8 cellular contexts compared by ENCODE assay signal in the genomic region with DNA sequence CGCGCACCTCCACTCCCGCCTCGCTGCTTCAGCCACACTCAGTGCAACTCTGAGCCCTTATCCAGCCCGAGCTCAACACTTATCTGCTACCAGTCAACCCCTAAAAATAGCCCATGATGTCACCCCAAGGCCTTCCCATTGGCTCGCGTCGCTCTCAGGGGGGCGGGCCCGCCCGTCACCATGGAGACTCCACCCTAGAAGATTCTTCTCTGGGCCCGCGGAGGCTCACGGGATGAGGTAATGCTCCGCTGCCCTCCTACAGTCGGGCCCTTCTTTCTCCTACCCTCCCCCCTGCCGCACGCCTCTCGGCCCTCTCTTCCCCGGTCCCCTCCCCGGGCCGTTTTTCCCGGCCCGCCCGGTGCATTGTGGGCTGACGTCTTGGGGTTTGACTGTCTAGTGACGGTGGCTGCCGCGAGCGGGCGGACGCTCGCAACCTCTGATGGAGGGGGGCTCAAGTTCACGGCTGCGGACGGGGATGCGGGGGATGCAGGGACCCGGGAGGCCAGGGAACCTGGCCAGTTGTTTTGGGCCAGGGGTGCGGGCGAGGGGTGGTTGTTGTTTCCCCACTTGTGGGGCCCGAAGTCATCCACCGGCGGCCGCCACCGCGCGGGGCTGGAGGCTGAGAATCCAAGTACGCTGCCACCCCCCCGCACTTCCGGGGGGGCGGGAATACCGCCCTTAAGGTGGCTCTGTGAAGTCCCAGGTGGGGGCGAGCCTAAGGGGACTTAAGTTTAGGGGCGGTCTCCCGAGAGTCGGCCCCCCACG. TPM values are rescaled to one million over a fixed set of nuclear protein-coding genes. Genes with fewer than 3 reads are reported as not detected.
DNase-seq lines count a peak whose midpoint lies in the region; ATAC-seq and TF ChIP-seq lines count a peak whose summit lies in the region.

A gene (minus strand): TSS at position 55 of the 765 bp plus-strand sequence. CDS start 977 bp downstream, outside the sequence.

- peak; percentile 78 for ATAC-seq in HG02678 (IDR thresholded peaks at IDR 0.05; ENCODE audit: unreplicated experiment)
- ATAC-seq in activated naive CD8-positive, alpha-beta T cell treated with anti-CD3 and anti-CD28 coated beads, Interleukin-2, amount 10 ng/mL, durations not matched to agents 7 days and 5 days (ENCODE audit: low read depth) = peak; percentile 77
- ATAC-seq in thoracic aorta (ENCODE audit: insufficient number of reproducible peaks, low FRiP score, low read depth) = peak; percentile 92

- peak within 1 kb of the TSS; percentile 50 for H3K27ac ChIP-seq in SU-DHL-6 (ENCODE audit: low read depth, low read length)
- peak within 1 kb of the TSS; percentile 98 for H3K27ac ChIP-seq in osteoblast (ENCODE audit: low read depth, low read length)
- H3K27ac ChIP-seq in thoracic aorta = peak within 1 kb of the TSS; percentile 97 to 100

- H3F3A ChIP-seq in SU-DHL-6 (ENCODE audit: insufficient read depth) = peaks cover 17% of the 10 kb centered on the region

- DNase-seq in NCI-H128 (lab: John Stamatoyannopoulos, UW; ENCODE audit: unreplicated experiment) (peak; percentile 99), glutamatergic neuron (peak; percentile 98), osteoblast (ENCODE audit: insufficient read length, low spot score, missing footprints) (peak; percentile 99), thoracic aorta (ENCODE audit: low spot score) (peak; percentile 99)
- DNase-seq in activated naive CD8-positive, alpha-beta T cell treated with anti-CD3 and anti-CD28 coated beads, Interleukin-2, amount 10 ng/mL, durations not matched to agents 7 days and 5 days = peak; percentile 93

- POLR2A ChIA-PET in activated naive CD8-positive, alpha-beta T cell treated with anti-CD3 and anti-CD28 coated beads, Interleukin-2, amount 10 ng/mL, durations not matched to agents 7 days and 5 days (lab: Charles Lee) = interaction anchor here (0.5 to 3.8 kb wide), 46 partner anchors 11 to 1031 kb away, joined by 3 to 45 read pairs (median 4); a partner anchor contains a TSS

- H4K20me1 ChIP-seq in SU-DHL-6 (ENCODE audit: low read depth, low read length) (0 out of 2 replicates have a peak, but pooled peaks cover 5% of the 10 kb centered on the region), osteoblast (ENCODE audit: insufficient read depth, low read length) (peaks cover 36% of the 10 kb centered on the region)

- H3K27ac Mint-ChIP-seq in activated naive CD8-positive, alpha-beta T cell treated with anti-CD3 and anti-CD28 coated beads, Interleukin-2, amount 10 ng/mL, durations not matched to agents 7 days and 5 days = peak within 1 kb of the TSS; percentile 99
- peak within 1 kb of the TSS; percentile 99 for H3K27ac Mint-ChIP-seq in glutamatergic neuron (ENCODE audit: unreplicated experiment)

- H3K4me1 ChIP-seq in osteoblast (ENCODE audit: insufficient read depth, low read length) (peaks cover 21% of the 10 kb centered on the region), thoracic aorta (ENCODE audit: control insufficient read depth in 1 of 2, low read depth in 2 of 2) (peaks cover 5 to 9% of the 10 kb centered on the region in 2 donors)

- TF ChIP-seq POLR2A in GM10847 (IDR thresholded peaks at IDR 0.05; ENCODE audit: extremely low read depth, insufficient read length) = peak; percentile 99

- peaks cover 32% of the 10 kb centered on the region for H3K36me3 Mint-ChIP-seq in activated naive CD8-positive, alpha-beta T cell treated with anti-CD3 and anti-CD28 coated beads, Interleukin-2, amount 10 ng/mL, durations not matched to agents 7 days and 5 days
- peaks cover 11% of the 10 kb centered on the region for H3K36me3 Mint-ChIP-seq in glutamatergic neuron (ENCODE audit: unreplicated experiment)

- peak within 1 kb of the TSS; percentile 76 for H3K9ac ChIP-seq in SU-DHL-6 (ENCODE audit: low read length)

- H3K4me3 Mint-ChIP-seq in activated naive CD8-positive, alpha-beta T cell treated with anti-CD3 and anti-CD28 coated beads, Interleukin-2, amount 10 ng/mL, durations not matched to agents 7 days and 5 days = peak within 1 kb of the TSS; percentile 93
- peak within 1 kb of the TSS; percentile 89 for H3K4me3 Mint-ChIP-seq in glutamatergic neuron (ENCODE audit: unreplicated experiment)

- no peaks in the 10 kb centered on the region for H3K27me3 ChIP-seq in SU-DHL-6 (ENCODE audit: low read length)
- no peaks in the 10 kb centered on the region for H3K27me3 ChIP-seq in osteoblast (ENCODE audit: insufficient read depth, low read length)
- H3K27me3 ChIP-seq in thoracic aorta (replicated peaks; ENCODE audit: insufficient read depth) = no peaks in the 10 kb centered on the region

- no peaks in the 10 kb centered on the region for H3K79me2 ChIP-seq in SU-DHL-6 (ENCODE audit: insufficient read depth, low read length)
- peaks cover 34% of the 10 kb centered on the region for H3K79me2 ChIP-seq in osteoblast (ENCODE audit: insufficient read depth, low read length)

- H3K9me3 ChIP-seq in SU-DHL-6 (ENCODE audit: insufficient read depth, low read length) (no peaks in the 10 kb centered on the region), osteoblast (ENCODE audit: low read depth, low read length) (no peaks in the 10 kb centered on the region), thoracic aorta (no peaks in the 10 kb centered on the region)

- peaks cover 7% of the 10 kb centered on the region for H3K9me3 Mint-ChIP-seq in activated naive CD8-positive, alpha-beta T cell treated with anti-CD3 and anti-CD28 coated beads, Interleukin-2, amount 10 ng/mL, durations not matched to agents 7 days and 5 days
- peaks cover 20% of the 10 kb centered on the region for H3K9me3 Mint-ChIP-seq in glutamatergic neuron (ENCODE audit: unreplicated experiment)

- no peaks in the 10 kb centered on the region for H3K27me3 Mint-ChIP-seq in activated naive CD8-positive, alpha-beta T cell treated with anti-CD3 and anti-CD28 coated beads, Interleukin-2, amount 10 ng/mL, durations not matched to agents 7 days and 5 days
- peaks cover 14% of the 10 kb centered on the region for H3K27me3 Mint-ChIP-seq in glutamatergic neuron (ENCODE audit: unreplicated experiment)

- H2AFZ ChIP-seq in SU-DHL-6 (ENCODE audit: low read depth, low read length, severe bottlenecking) (peak within 1 kb of the TSS; percentile 96), osteoblast (ENCODE audit: low read length) (peak within 1 kb of the TSS; percentile 47)

- no peaks in the 10 kb centered on the region for H3K9me2 ChIP-seq in SU-DHL-6 (replicated peaks; ENCODE audit: insufficient read depth, low read length)

- no peaks in the 10 kb centered on the region for H3K36me3 ChIP-seq in SU-DHL-6 (ENCODE audit: low read length)
- peaks cover 19% of the 10 kb centered on the region for H3K36me3 ChIP-seq in osteoblast (ENCODE audit: insufficient read depth, low read length)
- peaks cover 4% of the 10 kb centered on the region for H3K36me3 ChIP-seq in thoracic aorta

- H3K4me3 ChIP-seq in SU-DHL-6 (ENCODE audit: insufficient read depth, low read length, poor library complexity, severe bottlenecking) = peak within 1 kb of the TSS; percentile 66
- H3K4me3 ChIP-seq in osteoblast (ENCODE audit: insufficient read depth, low read length) = peak within 1 kb of the TSS; percentile 92
- H3K4me3 ChIP-seq in thoracic aorta = peak within 1 kb of the TSS; percentile 83

- peaks cover 18% of the 10 kb centered on the region for H3K4me1 Mint-ChIP-seq in activated naive CD8-positive, alpha-beta T cell treated with anti-CD3 and anti-CD28 coated beads, Interleukin-2, amount 10 ng/mL, durations not matched to agents 7 days and 5 days
- H3K4me1 Mint-ChIP-seq in glutamatergic neuron (ENCODE audit: low read depth, unreplicated experiment) = peaks cover 2% of the 10 kb centered on the region

- peak within 1 kb of the TSS; percentile 86 for H3K4me2 ChIP-seq in SU-DHL-6 (ENCODE audit: low read depth, low read length, poor library complexity, severe bottlenecking)
- H3K4me2 ChIP-seq in osteoblast (ENCODE audit: insufficient read depth, low read length) = peak within 1 kb of the TSS; percentile 94

- no peak for TF ChIP-seq CTCF in SU-DHL-6 (IDR thresholded peaks at IDR 0.05; ENCODE audit: insufficient read depth, low read length, poor library complexity, severe bottlenecking)
- no peak for TF ChIP-seq CTCF in glutamatergic neuron (IDR thresholded peaks at IDR 0.05; ENCODE audit: partially characterized antibody, unreplicated experiment)
- TF ChIP-seq CTCF in osteoblast (IDR thresholded peaks at IDR 0.05; ENCODE audit: extremely low read depth, low read depth, low read length) = no peak
- TF ChIP-seq CTCF in thoracic aorta (IDR thresholded peaks at IDR 0.05) = no peak

RNA-seq across cellular contexts. Expression of the gene that starts here (rescaled TPM):
- total RNA-seq in activated naive CD8-positive, alpha-beta T cell treated with anti-CD3 and anti-CD28 coated beads, Interleukin-2, amount 10 ng/mL, durations not matched to agents 7 days and 5 days = 10 to 100 TPM; 73.4 to 75.7 TPM
- total RNA-seq in glutamatergic neuron (ENCODE audit: unreplicated experiment) (83.1 TPM), osteoblast (46.9 and 48.9 TPM in 2 replicates), thoracic aorta (100 to 1,000 TPM; 132 to 396 TPM)

Comparison
In these comparisons a context has a peak if more than half of its experiments do, and no peak if none do; other contexts are left out.
1. Peak in every context shown above with its lines: DNase-seq, ATAC-seq, H3K4me3 ChIP-seq and H3K27ac ChIP-seq.